8 cellular contexts compared by ENCODE assay signal in the genomic region with DNA sequence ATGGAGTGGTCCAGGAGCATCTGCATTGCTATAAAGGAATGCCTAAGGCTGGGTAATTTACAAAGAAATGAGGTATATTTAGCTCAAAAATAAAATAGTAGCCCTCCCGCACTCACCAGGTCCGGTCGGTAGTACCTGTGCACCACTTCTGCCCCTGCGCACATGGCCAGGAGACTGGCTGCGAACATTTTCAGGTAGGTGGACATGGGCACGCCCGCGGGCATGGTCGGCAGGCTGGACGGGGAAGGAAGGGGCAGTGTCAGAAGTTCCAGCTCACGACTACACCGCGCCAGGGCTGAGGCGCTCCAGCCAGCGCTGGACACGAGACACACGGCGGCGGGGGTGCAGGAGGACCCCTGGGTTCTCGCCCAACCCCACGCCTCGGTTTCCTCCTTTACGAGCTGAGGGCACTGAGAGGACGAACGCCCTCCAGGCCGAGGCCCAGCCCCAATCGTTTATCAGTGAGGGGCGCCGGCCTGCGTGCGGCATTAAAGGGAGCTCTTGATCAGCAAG. TPM values are rescaled to one million over a fixed set of nuclear protein-coding genes. Genes with fewer than 3 reads are reported as not detected.
A peak's percentile ranks its signal among the peaks of the same experiment; 100 is the strongest.
DNase-seq lines count a peak whose midpoint lies in the region; ATAC-seq and TF ChIP-seq lines count a peak whose summit lies in the region.

No MANE protein-coding gene starts in this region.

- peak overlapping the region; percentile 95 for H3K27ac Mint-ChIP-seq in activated CD8-positive, alpha-beta memory T cell treated with anti-CD3 and anti-CD28 coated beads, Interleukin-2, amount 10 ng/mL, durations not matched to agents 7 days and 5 days

- peak; percentile 25 for ATAC-seq in activated CD8-positive, alpha-beta memory T cell treated with anti-CD3 and anti-CD28 coated beads, Interleukin-2, amount 10 ng/mL, durations not matched to agents 7 days and 5 days
- ATAC-seq in HG03025 (IDR thresholded peaks at IDR 0.05; ENCODE audit: low FRiP score, unreplicated experiment), result peak; percentile 28

- H3K36me3 ChIP-seq in fibroblast of lung (ENCODE audit: control insufficient read depth, insufficient read depth, low read length), result peaks cover 6% of the 10 kb centered on the region
- H3K36me3 ChIP-seq in neuronal stem cell (replicated peaks in 1 of 2; ENCODE audit: control insufficient read depth in 2 of 2, insufficient read depth in 2 of 2, low read length in 2 of 2), result peaks cover 14 to 37% of the 10 kb centered on the region in 2 donors

- H3K79me2 ChIP-seq in fibroblast of lung (ENCODE audit: control insufficient read depth, insufficient read depth, low read length), result peaks cover 25% of the 10 kb centered on the region

- peak overlapping the region; percentile 94 for H3K18ac ChIP-seq in neuronal stem cell (ENCODE audit: low read length)

- TF ChIP-seq CTCF in fibroblast of lung (conservative IDR thresholded peaks at IDR 0.05 in 1 of 2, IDR thresholded peaks at IDR 0.05 in 1 of 2; ENCODE audit: low read depth in 1 of 2, low read length in 2 of 2), result no peak

- peaks cover 28% of the 10 kb centered on the region for H3K36me3 Mint-ChIP-seq in activated CD8-positive, alpha-beta memory T cell treated with anti-CD3 and anti-CD28 coated beads, Interleukin-2, amount 10 ng/mL, durations not matched to agents 7 days and 5 days

- peak overlapping the region; percentile 22 for H2BK15ac ChIP-seq in neuronal stem cell (ENCODE audit: low read length)

- peak overlapping the region; percentile 89 to 94 (median 90) for H3K4me3 ChIP-seq in fibroblast of lung (replicated peaks in 1 of 4; ENCODE audit: control extremely low read depth in 1 of 4, insufficient read depth in 1 of 4, low read depth in 3 of 4, low read length in 4 of 4)
- H3K4me3 ChIP-seq in neuronal stem cell (ENCODE audit: low read length in 2 of 2), result peak overlapping the region; percentile 82 to 91

- H4K20me1 ChIP-seq in fibroblast of lung (ENCODE audit: control insufficient read depth, extremely low read depth, insufficient read depth, low read length), result no peaks in the 10 kb centered on the region

- peak overlapping the region; percentile 13 for H3K4ac ChIP-seq in neuronal stem cell (ENCODE audit: low read length)

- peaks cover 46% of the 10 kb centered on the region for H3K4me1 Mint-ChIP-seq in activated CD8-positive, alpha-beta memory T cell treated with anti-CD3 and anti-CD28 coated beads, Interleukin-2, amount 10 ng/mL, durations not matched to agents 7 days and 5 days

- no peaks in the 10 kb centered on the region for H3K27me3 Mint-ChIP-seq in activated CD8-positive, alpha-beta memory T cell treated with anti-CD3 and anti-CD28 coated beads, Interleukin-2, amount 10 ng/mL, durations not matched to agents 7 days and 5 days

- H3K9ac ChIP-seq in fibroblast of lung (ENCODE audit: insufficient read depth, low read length), result peak overlapping the region; percentile 84
- H3K9ac ChIP-seq in neuronal stem cell (ENCODE audit: low read depth, low read length, poor library complexity), result peak overlapping the region; percentile 97

- H2BK12ac ChIP-seq in neuronal stem cell (ENCODE audit: low read length), result no peak overlapping the region

- H2BK5ac ChIP-seq in neuronal stem cell (ENCODE audit: low read length), result peak overlapping the region; percentile 32

- H3K14ac ChIP-seq in neuronal stem cell (ENCODE audit: low read length), result peak overlapping the region; percentile 97

- H2AK5ac ChIP-seq in neuronal stem cell (ENCODE audit: low read depth, low read length), result peak overlapping the region; percentile 73

- H4K8ac ChIP-seq in neuronal stem cell (ENCODE audit: low read depth, low read length), result peak overlapping the region; percentile 96

- WGBS in neuronal stem cell (ENCODE audit: extremely low coverage in 2 of 2, insufficient read length in 2 of 2, insufficient replicate concordance in 1 of 2), 2 donors, result no CpG with 5 or more reads among the region's 31 CpGs

- peak overlapping the region; percentile 93 for H3K27ac ChIP-seq in fibroblast of lung (ENCODE audit: insufficient read depth, low read length)
- peak overlapping the region; percentile 98 for H3K27ac ChIP-seq in neuronal stem cell (replicated peaks; ENCODE audit: low read length)

- peak overlapping the region; percentile 57 for H4K91ac ChIP-seq in neuronal stem cell (ENCODE audit: low read depth, low read length, poor library complexity)

- H2BK120ac ChIP-seq in neuronal stem cell (ENCODE audit: low read depth, low read length), result no peak overlapping the region

- CTCF ChIA-PET in activated CD8-positive, alpha-beta memory T cell treated with anti-CD3 and anti-CD28 coated beads, Interleukin-2, amount 10 ng/mL, durations not matched to agents 7 days and 5 days (lab: Charles Lee), result interaction anchor here (0.7 to 4.4 kb wide), 9 partner anchors 9 to 152 kb away, joined by 3 to 32 read pairs (median 3); a partner anchor contains a TSS

- no peaks in the 10 kb centered on the region for H3K27me3 ChIP-seq in fibroblast of lung (ENCODE audit: control insufficient read depth, insufficient read depth, low read length)
- H3K27me3 ChIP-seq in neuronal stem cell (ENCODE audit: control insufficient read depth in 3 of 3, insufficient read depth in 3 of 3, low read depth in 1 of 3, low read length in 3 of 3), result no peaks in the 10 kb centered on the region

- H3K4me2 ChIP-seq in fibroblast of lung (ENCODE audit: extremely low read depth, insufficient read depth, low read length) (peak overlapping the region; percentile 100), neuronal stem cell (ENCODE audit: insufficient read depth, low read length, poor library complexity, severe bottlenecking) (peak overlapping the region; percentile 95)

- H3K4me3 Mint-ChIP-seq in activated CD8-positive, alpha-beta memory T cell treated with anti-CD3 and anti-CD28 coated beads, Interleukin-2, amount 10 ng/mL, durations not matched to agents 7 days and 5 days, result peak overlapping the region; percentile 97

- H3K23ac ChIP-seq in neuronal stem cell (ENCODE audit: low read depth, low read length, poor library complexity), result peak overlapping the region; percentile 80

- no peaks in the 10 kb centered on the region for H3K9me3 Mint-ChIP-seq in activated CD8-positive, alpha-beta memory T cell treated with anti-CD3 and anti-CD28 coated beads, Interleukin-2, amount 10 ng/mL, durations not matched to agents 7 days and 5 days (ENCODE audit: low read depth)

- H3K4me1 ChIP-seq in fibroblast of lung (ENCODE audit: control insufficient read depth, extremely low read depth, insufficient read depth, low read length) (peaks cover 3% of the 10 kb centered on the region), neuronal stem cell (ENCODE audit: control insufficient read depth in 2 of 2, insufficient read depth in 1 of 2, low read depth in 1 of 2, low read length in 2 of 2) (peaks cover 0 to 5% of the 10 kb centered on the region in 2 donors)

- no peaks in the 10 kb centered on the region for H3K79me1 ChIP-seq in neuronal stem cell (ENCODE audit: low read depth, low read length)

- H2AFZ ChIP-seq in fibroblast of lung (ENCODE audit: low read length) (peak overlapping the region; percentile 96), neuronal stem cell (ENCODE audit: low read length) (peak overlapping the region; percentile 93)

- DNase-seq in activated CD8-positive, alpha-beta memory T cell treated with anti-CD3 and anti-CD28 coated beads, Interleukin-2, amount 10 ng/mL, durations not matched to agents 7 days and 5 days, result peak; percentile 45
- DNase-seq in activated CD8-positive, alpha-beta memory T cell treated with anti-CD3 and anti-CD28 coated beads for 24 hours, result no peak
- DNase-seq in SW480 (ENCODE audit: low spot score), result peak; percentile 36
- no peak for DNase-seq in fibroblast of lung (ENCODE audit: low read depth in 2 of 2)
- DNase-seq in neuronal stem cell (ENCODE audit: low spot score), result no peak
- no peak for DNase-seq in HCEC 1CT
- DNase-seq in islet precursor cell, result no peak

- H3K9me3 ChIP-seq in fibroblast of lung (ENCODE audit: control insufficient read depth, insufficient read depth, low read depth, low read length) (no peaks in the 10 kb centered on the region), neuronal stem cell (replicated peaks in 1 of 2; ENCODE audit: control insufficient read depth in 2 of 2, insufficient read depth in 1 of 2, low read depth in 1 of 2, low read length in 2 of 2) (no peaks in the 10 kb centered on the region)

RNA-seq across cellular contexts. Expression of a gene that starts 9.1 kb away (rescaled TPM):
- total RNA-seq in activated CD8-positive, alpha-beta memory T cell treated with anti-CD3 and anti-CD28 coated beads, Interleukin-2, amount 10 ng/mL, durations not matched to agents 7 days and 5 days, result 10 to 100 TPM; 29.4 to 46.5 TPM
- 18.8 and 19.3 TPM in 2 replicates for total RNA-seq in fibroblast of lung
- polyA plus RNA-seq in fibroblast of lung, result 15.3 and 19.4 TPM in 2 replicates
- 11.9 and 12.6 TPM in 2 replicates for polyA plus RNA-seq in fibroblast of lung (2012)
- 1.3 and 4.1 TPM in 2 replicates for polyA minus RNA-seq in fibroblast of lung (ENCODE audit: low replicate concordance)
- polyA plus RNA-seq in neuronal stem cell (2013, experiment 1 of 2), result 54.1 TPM
- polyA plus RNA-seq in neuronal stem cell (2013, experiment 2 of 2), result 57.1 TPM

RNA-seq across cellular contexts. Expression of a gene that starts 26.4 kb away (rescaled TPM):
- total RNA-seq in activated CD8-positive, alpha-beta memory T cell treated with anti-CD3 and anti-CD28 coated beads, Interleukin-2, amount 10 ng/mL, durations not matched to agents 7 days and 5 days, result 100 to 1,000 TPM; 324 to 489 TPM
- 381 and 1,015 TPM in 2 replicates for total RNA-seq in fibroblast of lung
- polyA plus RNA-seq in fibroblast of lung, result 779 and 983 TPM in 2 replicates
- polyA plus RNA-seq in fibroblast of lung (2012), result 618 and 749 TPM in 2 replicates
- 27.7 and 36.5 TPM in 2 replicates for polyA minus RNA-seq in fibroblast of lung (ENCODE audit: low replicate concordance)
- 312 TPM for polyA plus RNA-seq in neuronal stem cell (2013, experiment 1 of 2)
- 308 TPM for polyA plus RNA-seq in neuronal stem cell (2013, experiment 2 of 2)

Comparison
In these comparisons a context has a peak if more than half of its experiments do, and no peak if none do; other contexts are left out.
1. DNase-seq: peak in activated CD8-positive, alpha-beta memory T cell treated with anti-CD3 and anti-CD28 coated beads, Interleukin-2, amount 10 ng/mL, durations not matched to agents 7 days and 5 days (single experiment) and SW480 (single experiment); none in activated CD8-positive, alpha-beta memory T cell treated with anti-CD3 and anti-CD28 coated beads for 24 hours (single experiment), fibroblast of lung (0 of 2), neuronal stem cell (single experiment), HCEC 1CT (single experiment) and islet precursor cell (single experiment).